1 cellular context compared by ENCODE assay signal in the genomic region with DNA sequence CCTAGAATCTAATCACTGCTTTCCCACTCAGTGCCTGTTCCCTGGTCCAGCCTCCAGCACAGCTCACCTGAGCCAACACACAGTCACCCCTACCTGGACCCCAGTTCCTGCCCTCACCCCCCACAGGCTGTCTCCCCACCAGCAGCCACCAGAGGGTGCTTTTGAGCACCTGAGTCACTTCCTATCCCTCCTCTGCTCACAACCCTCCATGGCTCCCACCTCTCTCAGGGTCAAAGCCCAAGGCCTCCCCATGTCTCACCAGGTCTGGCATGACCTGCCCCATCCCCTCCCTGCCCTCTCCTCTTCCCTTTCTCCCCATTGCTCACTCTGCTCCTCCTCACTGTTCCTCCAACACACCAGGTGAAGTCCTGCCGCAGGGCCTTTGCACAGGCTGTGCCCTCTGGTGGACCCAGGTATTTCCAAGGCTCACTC.
TF ChIP-seq lines count a peak whose summit lies in the region.

No MANE protein-coding gene starts in this region.

TF ChIP-seq in GM23338, 12 proteins besides CTCF, POLR2A, EP300 and RAD21 (continued from another document):
- TF ChIP-seq, protein P1, sequence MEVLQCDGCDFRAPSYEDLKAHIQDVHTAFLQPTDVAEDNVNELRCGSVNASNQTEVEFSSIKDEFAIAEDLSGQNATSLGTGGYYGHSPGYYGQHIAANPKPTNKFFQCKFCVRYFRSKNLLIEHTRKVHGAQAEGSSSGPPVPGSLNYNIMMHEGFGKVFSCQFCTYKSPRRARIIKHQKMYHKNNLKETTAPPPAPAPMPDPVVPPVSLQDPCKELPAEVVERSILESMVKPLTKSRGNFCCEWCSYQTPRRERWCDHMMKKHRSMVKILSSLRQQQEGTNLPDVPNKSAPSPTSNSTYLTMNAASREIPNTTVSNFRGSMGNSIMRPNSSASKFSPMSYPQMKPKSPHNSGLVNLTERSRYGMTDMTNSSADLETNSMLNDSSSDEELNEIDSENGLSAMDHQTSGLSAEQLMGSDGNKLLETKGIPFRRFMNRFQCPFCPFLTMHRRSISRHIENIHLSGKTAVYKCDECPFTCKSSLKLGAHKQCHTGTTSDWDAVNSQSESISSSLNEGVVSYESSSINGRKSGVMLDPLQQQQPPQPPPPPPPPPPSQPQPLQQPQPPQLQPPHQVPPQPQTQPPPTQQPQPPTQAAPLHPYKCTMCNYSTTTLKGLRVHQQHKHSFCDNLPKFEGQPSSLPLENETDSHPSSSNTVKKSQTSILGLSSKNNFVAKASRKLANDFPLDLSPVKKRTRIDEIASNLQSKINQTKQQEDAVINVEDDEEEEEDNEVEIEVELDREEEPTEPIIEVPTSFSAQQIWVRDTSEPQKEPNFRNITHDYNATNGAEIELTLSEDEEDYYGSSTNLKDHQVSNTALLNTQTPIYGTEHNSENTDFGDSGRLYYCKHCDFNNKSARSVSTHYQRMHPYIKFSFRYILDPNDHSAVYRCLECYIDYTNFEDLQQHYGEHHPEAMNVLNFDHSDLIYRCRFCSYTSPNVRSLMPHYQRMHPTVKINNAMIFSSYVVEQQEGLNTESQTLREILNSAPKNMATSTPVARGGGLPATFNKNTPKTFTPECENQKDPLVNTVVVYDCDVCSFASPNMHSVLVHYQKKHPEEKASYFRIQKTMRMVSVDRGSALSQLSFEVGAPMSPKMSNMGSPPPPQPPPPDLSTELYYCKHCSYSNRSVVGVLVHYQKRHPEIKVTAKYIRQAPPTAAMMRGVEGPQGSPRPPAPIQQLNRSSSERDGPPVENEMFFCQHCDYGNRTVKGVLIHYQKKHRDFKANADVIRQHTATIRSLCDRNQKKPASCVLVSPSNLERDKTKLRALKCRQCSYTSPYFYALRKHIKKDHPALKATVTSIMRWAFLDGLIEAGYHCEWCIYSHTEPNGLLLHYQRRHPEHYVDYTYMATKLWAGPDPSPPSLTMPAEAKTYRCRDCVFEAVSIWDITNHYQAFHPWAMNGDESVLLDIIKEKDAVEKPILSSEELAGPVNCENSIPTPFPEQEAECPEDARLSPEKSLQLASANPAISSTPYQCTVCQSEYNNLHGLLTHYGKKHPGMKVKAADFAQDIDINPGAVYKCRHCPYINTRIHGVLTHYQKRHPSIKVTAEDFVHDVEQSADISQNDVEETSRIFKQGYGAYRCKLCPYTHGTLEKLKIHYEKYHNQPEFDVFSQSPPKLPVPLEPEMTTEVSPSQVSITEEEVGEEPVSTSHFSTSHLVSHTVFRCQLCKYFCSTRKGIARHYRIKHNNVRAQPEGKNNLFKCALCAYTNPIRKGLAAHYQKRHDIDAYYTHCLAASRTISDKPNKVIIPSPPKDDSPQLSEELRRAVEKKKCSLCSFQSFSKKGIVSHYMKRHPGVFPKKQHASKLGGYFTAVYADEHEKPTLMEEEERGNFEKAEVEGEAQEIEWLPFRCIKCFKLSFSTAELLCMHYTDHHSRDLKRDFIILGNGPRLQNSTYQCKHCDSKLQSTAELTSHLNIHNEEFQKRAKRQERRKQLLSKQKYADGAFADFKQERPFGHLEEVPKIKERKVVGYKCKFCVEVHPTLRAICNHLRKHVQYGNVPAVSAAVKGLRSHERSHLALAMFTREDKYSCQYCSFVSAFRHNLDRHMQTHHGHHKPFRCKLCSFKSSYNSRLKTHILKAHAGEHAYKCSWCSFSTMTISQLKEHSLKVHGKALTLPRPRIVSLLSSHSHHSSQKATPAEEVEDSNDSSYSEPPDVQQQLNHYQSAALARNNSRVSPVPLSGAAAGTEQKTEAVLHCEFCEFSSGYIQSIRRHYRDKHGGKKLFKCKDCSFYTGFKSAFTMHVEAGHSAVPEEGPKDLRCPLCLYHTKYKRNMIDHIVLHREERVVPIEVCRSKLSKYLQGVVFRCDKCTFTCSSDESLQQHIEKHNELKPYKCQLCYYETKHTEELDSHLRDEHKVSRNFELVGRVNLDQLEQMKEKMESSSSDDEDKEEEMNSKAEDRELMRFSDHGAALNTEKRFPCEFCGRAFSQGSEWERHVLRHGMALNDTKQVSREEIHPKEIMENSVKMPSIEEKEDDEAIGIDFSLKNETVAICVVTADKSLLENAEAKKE (CRISPR knock-in tag; IDR thresholded peaks at IDR 0.05): no peak
